8 cellular contexts compared by ENCODE assay signal in genomic region chr14:59511916-59512530, GRCh38.
DNase-seq lines count a peak whose midpoint lies in the region; ATAC-seq and TF ChIP-seq lines count a peak whose summit lies in the region.

No MANE protein-coding gene starts in this region.

- DNase-seq in AG09319 (ENCODE audit: extremely low read depth, low read depth) (no peak), GM13977 (ENCODE audit: low spot score) (peak; percentile 18), NT2/D1 (ENCODE audit: low read depth, low spot score) (peak; percentile 23), foreskin fibroblast (no peak), medulla oblongata (ENCODE audit: extremely low spot score) (no peak)
- no peak for DNase-seq in central memory CD4-positive, alpha-beta T cell

- no peaks in the 10 kb centered on the region for H3K27me3 ChIP-seq in NT2/D1 (ENCODE audit: insufficient read depth, insufficient read length)

- TF ChIP-seq CTCF in AG09319 (IDR thresholded peaks at IDR 0.05; ENCODE audit: low read depth, low read length) (peak; percentile 45), GM13977 (IDR thresholded peaks at IDR 0.05; ENCODE audit: extremely low read depth, insufficient read depth, missing control alignments) (peak; percentile 41), foreskin fibroblast (IDR thresholded peaks at IDR 0.05; ENCODE audit: low read depth, low read length) (peak; percentile 49)

- no peak overlapping the region for H3K4me3 ChIP-seq in NT2/D1 (ENCODE audit: insufficient read length, low read depth)
- no peak overlapping the region for H3K4me3 ChIP-seq in foreskin fibroblast (ENCODE audit: low read depth in 1 of 2, low read length in 2 of 2)

- H3K36me3 ChIP-seq in NT2/D1 (ENCODE audit: insufficient read depth, insufficient read length, low read length), result no peaks in the 10 kb centered on the region

- in situ Hi-C loops in GM13977 (cut with MboI; ENCODE audit: low pct_unique_long_range_greater_than_20kb, low sequenced_read_pairs, unreplicated experiment), result no loop called here

- H3K9ac ChIP-seq in NT2/D1 (ENCODE audit: insufficient read length, low read depth), result no peak overlapping the region

- ATAC-seq in GM18870 (IDR thresholded peaks at IDR 0.05; ENCODE audit: unreplicated experiment), result no peak
- no peak for ATAC-seq in HG03442 (IDR thresholded peaks at IDR 0.05; ENCODE audit: unreplicated experiment)

- H3K4me1 ChIP-seq in NT2/D1 (ENCODE audit: insufficient read depth, insufficient read length), result no peaks in the 10 kb centered on the region

- peaks cover 9% of the 10 kb centered on the region; the same call in 1 of the 2 replicates for H3K9me3 ChIP-seq in NT2/D1 (ENCODE audit: insufficient read depth, low read length)

Comparison
In these comparisons a context has a peak if more than half of its experiments do, and no peak if none do; other contexts are left out.
1. DNase-seq: peak in GM13977 (single experiment) and NT2/D1 (single experiment); none in AG09319 (single experiment), foreskin fibroblast (0 of 2), medulla oblongata (single experiment) and central memory CD4-positive, alpha-beta T cell (single experiment).
2. Peak in every context shown above with its lines, with median percentiles within 50 percentile points of each other: CTCF ChIP-seq.